28 cellular contexts compared by ENCODE assay signal in genomic region chr13:101343128-101343787, GRCh38.
DNase-seq lines count a peak whose midpoint lies in the region; ATAC-seq and TF ChIP-seq lines count a peak whose summit lies in the region.
"Had no signal": no experiment of that assay in that cellular context is flagged by ENCODE, and none has a peak within 500 bp of the region (broad histone marks: within the 10 kb centered on the region; RNA-seq: fewer than 3 reads in every experiment).

No MANE protein-coding gene starts in this region.

- H2BK15ac ChIP-seq in IMR-90 (ENCODE audit: low read depth, low read length) (no peak overlapping the region), mesendoderm (replicated peaks; ENCODE audit: low read depth) (no peak overlapping the region)

- H3K9me3 Mint-ChIP-seq in activated CD4-positive, alpha-beta memory T cell treated with anti-CD3 and anti-CD28 coated beads for 36 hours: no peaks in the 10 kb centered on the region

- intact Hi-C loops in IMR-90 (cut with micrococcal nuclease): loop anchor here (5.0 kb wide), 1 partner anchor 34 kb away; no protein-coding TSS in a partner anchor
- intact Hi-C loops in activated CD4-positive, alpha-beta memory T cell treated with anti-CD3 and anti-CD28 coated beads for 36 hours (cut with micrococcal nuclease): no loop called here

- TF ChIP-seq CTCF in IMR-90 (conservative IDR thresholded peaks at IDR 0.05; ENCODE audit: low read depth, low read length) (no peak), GM10248 (IDR thresholded peaks at IDR 0.05; ENCODE audit: control extremely low read depth, extremely low read depth, low read depth, missing control alignments) (no peak)

- H3K79me2 ChIP-seq in mesendoderm (ENCODE audit: control insufficient read depth, insufficient read depth, low read length): no peaks in the 10 kb centered on the region

- H3K4me1 ChIP-seq in IMR-90 (ENCODE audit: control insufficient read depth, insufficient read depth, low read length) (no peaks in the 10 kb centered on the region), mesendoderm (ENCODE audit: control insufficient read depth, low read depth, low read length) (no peaks in the 10 kb centered on the region)
- H3K4me1 ChIP-seq: body of pancreas, esophagus squamous epithelium, testis had no signal

- H4K8ac ChIP-seq in IMR-90 (ENCODE audit: low read depth in 2 of 2, low read length in 2 of 2) (no peak overlapping the region), mesendoderm (ENCODE audit: low read depth, low read length) (no peak overlapping the region)

- in situ Hi-C loops in IMR-90 (cut with MboI; ENCODE audit: low sequenced_read_pairs): no loop called here

- WGBS in IMR-90 (ENCODE audit: extremely low coverage in 2 of 2, insufficient read length in 1 of 2), 2 experiments: no CpG with 5 or more reads among the region's 5 CpGs
- WGBS in mesendoderm (ENCODE audit: extremely low coverage, insufficient coverage, low lambda C conversion rate): no CpG with 5 or more reads among the region's 5 CpGs

- H3K4me2 ChIP-seq in IMR-90 (ENCODE audit: low read depth, low read length): no peak overlapping the region
- H3K4me2 ChIP-seq in mesendoderm (ENCODE audit: low read length): no peak overlapping the region
- H3K4me2 ChIP-seq: SK-N-SH had no signal

- no peak overlapping the region for H3K4me3 Mint-ChIP-seq in activated CD4-positive, alpha-beta memory T cell treated with anti-CD3 and anti-CD28 coated beads for 36 hours
- H3K4me3 Mint-ChIP-seq: naive thymus-derived CD8-positive, alpha-beta T cell; stimulated activated naive CD8-positive, alpha-beta T cell treated with anti-CD3 and anti-CD28 coated beads, Interleukin-15, Interleukin-2, amounts not matched to agents 100 ng/mL and 50 ng/mL, for 24 hours had no signal

- POLR2A ChIA-PET in IMR-90 (lab: Charles Lee; ENCODE audit: unreplicated experiment) (no interaction called here), GM10248 (lab: Yijun Ruan, JAX) (no interaction called here)
- POLR2A ChIA-PET in activated CD4-positive, alpha-beta memory T cell treated with anti-CD3 and anti-CD28 coated beads for 36 hours (lab: Charles Lee): no interaction called here

- peaks cover 1% of the 10 kb centered on the region; the same call in 1 of the 2 replicates for H3K9me3 ChIP-seq in IMR-90 (ENCODE audit: control insufficient read depth, insufficient read depth, low read length)
- H3K9me3 ChIP-seq: body of pancreas, esophagus squamous epithelium, SK-N-SH, testis had no signal

- CTCF ChIA-PET in IMR-90 (lab: Yijun Ruan, JAX) (interaction anchor here (0.7 kb wide), 1 partner anchor 1283 kb away, joined by 3 read pairs; no protein-coding TSS in a partner anchor), GM10248 (lab: Yijun Ruan, JAX) (interaction anchor here (1.4 to 1.9 kb wide), 2 partner anchors 10 to 18 kb away, joined by 3 to 5 read pairs; no protein-coding TSS in a partner anchor)
- CTCF ChIA-PET in activated CD4-positive, alpha-beta memory T cell treated with anti-CD3 and anti-CD28 coated beads for 36 hours (lab: Charles Lee): no interaction called here

- H4K20me1 ChIP-seq in IMR-90 (ENCODE audit: insufficient read depth, low read length): no peaks in the 10 kb centered on the region

- dilution Hi-C loops in IMR-90 (cut with HindIII; ENCODE audit: low sequenced_read_pairs, unreplicated experiment): no loop called here

- no peak overlapping the region for H3K4me3 ChIP-seq in IMR-90 (ENCODE audit: insufficient read depth, low read depth, low read length)
- H3K4me3 ChIP-seq in mesendoderm (ENCODE audit: low read length): no peak overlapping the region
- H3K4me3 ChIP-seq: body of pancreas, dorsolateral prefrontal cortex, esophagus squamous epithelium, GM23248, lung, skin epidermis, testis had no signal

- no peaks in the 10 kb centered on the region for H3K9me1 ChIP-seq in IMR-90 (ENCODE audit: insufficient read depth, low read length)

- no peaks in the 10 kb centered on the region for H3K27me3 ChIP-seq in IMR-90 (ENCODE audit: control insufficient read depth, insufficient read depth, low read length)
- no peaks in the 10 kb centered on the region for H3K27me3 ChIP-seq in mesendoderm (ENCODE audit: insufficient read depth, low read length, poor library complexity)
- H3K27me3 ChIP-seq: body of pancreas, dorsolateral prefrontal cortex, esophagus squamous epithelium, testis had no signal

- H2BK120ac ChIP-seq in IMR-90 (ENCODE audit: low read depth, low read length): no peak overlapping the region
- no peak overlapping the region for H2BK120ac ChIP-seq in mesendoderm (ENCODE audit: low read depth, low read length)

- no peak overlapping the region for H3K27ac ChIP-seq in IMR-90 (ENCODE audit: insufficient read depth, low read length)
- no peak overlapping the region for H3K27ac ChIP-seq in mesendoderm (ENCODE audit: low read depth, low read length)
- H3K27ac ChIP-seq: body of pancreas, dorsolateral prefrontal cortex, esophagus squamous epithelium, GM23248, skin epidermis, testis had no signal

- no peaks in the 10 kb centered on the region for H3K27me3 Mint-ChIP-seq in activated CD4-positive, alpha-beta memory T cell treated with anti-CD3 and anti-CD28 coated beads for 36 hours
- H3K27me3 Mint-ChIP-seq: stimulated activated naive CD8-positive, alpha-beta T cell treated with anti-CD3 and anti-CD28 coated beads, Interleukin-15, Interleukin-2, amounts not matched to agents 100 ng/mL and 50 ng/mL, for 24 hours had no signal

- no peaks in the 10 kb centered on the region for H3K36me3 Mint-ChIP-seq in activated CD4-positive, alpha-beta memory T cell treated with anti-CD3 and anti-CD28 coated beads for 36 hours
- H3K36me3 Mint-ChIP-seq: naive thymus-derived CD8-positive, alpha-beta T cell had no signal

- no peak for TF ChIP-seq RAD21 in IMR-90 (IDR thresholded peaks at IDR 0.05; ENCODE audit: low read length)

- no peak overlapping the region for H2BK20ac ChIP-seq in IMR-90 (ENCODE audit: low read depth, low read length)

- H2AK5ac ChIP-seq in IMR-90 (ENCODE audit: low read depth, low read length) (no peak overlapping the region), mesendoderm (ENCODE audit: low read length) (no peak overlapping the region)

- ATAC-seq in IMR-90 (ENCODE audit: low read depth): peak; percentile 55; the same call in 1 of the 2 replicates
- ATAC-seq: body of pancreas; naive thymus-derived CD8-positive, alpha-beta T cell had no signal

- DNase-seq in ELR (ENCODE audit: low read depth) (peak; percentile 42), IMR-90 (peak; percentile 18), amniotic epithelial cell (ENCODE audit: low read depth) (peak; percentile 8), mesendoderm (peak; percentile 8), GM10248 (ENCODE audit: extremely low spot score) (no peak), NOMO-1 treated with dmso at 0.1 percent for 144 hours (lab: John Stamatoyannopoulos, UW; ENCODE audit: unreplicated experiment) (no peak), ureter (ENCODE audit: low spot score) (no peak)
- no peak for DNase-seq in activated CD4-positive, alpha-beta memory T cell treated with anti-CD3 and anti-CD28 coated beads for 36 hours
- DNase-seq: activated CD4-positive, alpha-beta T cell treated with anti-CD3 and anti-CD28 coated beads, Interleukin-2, amount 50 U/mL, for 4 hours; activated T-cell treated with anti-CD3 and anti-CD28 coated beads, Interleukin-2, amount 50 U/mL, for 48 hours; body of pancreas; C1 segment of cervical spinal cord; cerebellar nuclear complex; DMS79; dorsolateral prefrontal cortex; esophagus squamous epithelium; GM23248; hippocampal formation; MV-4-11; naive thymus-derived CD8-positive, alpha-beta T cell; NCI-H146; NCI-H446 treated with DMSO at 0.1 percent for 48 hours; SK-N-SH; stimulated activated CD8-positive, alpha-beta memory T cell treated with anti-CD3 and anti-CD28 coated beads, Interleukin-4, amount 100 ng/mL, for 48 hours; testis had no signal

- H3K27ac Mint-ChIP-seq in activated CD4-positive, alpha-beta memory T cell treated with anti-CD3 and anti-CD28 coated beads for 36 hours: no peak overlapping the region
- H3K27ac Mint-ChIP-seq: stimulated activated naive CD8-positive, alpha-beta T cell treated with anti-CD3 and anti-CD28 coated beads, Interleukin-15, Interleukin-2, amounts not matched to agents 100 ng/mL and 50 ng/mL, for 24 hours had no signal

- H3K4me1 Mint-ChIP-seq in activated CD4-positive, alpha-beta memory T cell treated with anti-CD3 and anti-CD28 coated beads for 36 hours (ENCODE audit: low read depth): no peaks in the 10 kb centered on the region
- H3K4me1 Mint-ChIP-seq: naive thymus-derived CD8-positive, alpha-beta T cell had no signal

- no peak overlapping the region for H2AK9ac ChIP-seq in IMR-90 (replicated peaks; ENCODE audit: low read depth, low read length, poor library complexity)

- no peak overlapping the region for H3K56ac ChIP-seq in IMR-90 (ENCODE audit: extremely low read depth, insufficient read depth, low read length)
- no peak overlapping the region for H3K56ac ChIP-seq in mesendoderm (ENCODE audit: low read length)

- H3K18ac ChIP-seq in IMR-90 (ENCODE audit: low read depth, low read length) (no peak overlapping the region), mesendoderm (ENCODE audit: low read length) (no peak overlapping the region)

- TF ChIP-seq POLR2A in IMR-90 (IDR thresholded peaks at IDR 0.05; ENCODE audit: low read depth, low read length): no peak

- H3K79me1 ChIP-seq in IMR-90 (ENCODE audit: low read depth in 1 of 2, low read length in 2 of 2) (no peaks in the 10 kb centered on the region), mesendoderm (ENCODE audit: low read length) (no peaks in the 10 kb centered on the region)

- H3K4ac ChIP-seq in IMR-90 (ENCODE audit: low read depth, low read length): no peak overlapping the region
- no peak overlapping the region for H3K4ac ChIP-seq in mesendoderm (ENCODE audit: low read depth, low read length)

- H2BK5ac ChIP-seq in IMR-90 (ENCODE audit: low read depth, low read length, poor library complexity, severe bottlenecking): no peak overlapping the region
- H2BK5ac ChIP-seq in mesendoderm (ENCODE audit: low read length): no peak overlapping the region

- no peak overlapping the region for H2AFZ ChIP-seq in IMR-90 (replicated peaks; ENCODE audit: low read length, poor library complexity)
- H2AFZ ChIP-seq: GM23248 had no signal

- 0 out of 2 replicates have a peak overlapping the region, but pooled peaks have one; percentile 10 for H3K14ac ChIP-seq in IMR-90 (replicated peaks; ENCODE audit: low read depth, low read length)

- no peak overlapping the region for H4K5ac ChIP-seq in IMR-90 (ENCODE audit: low read depth, low read length)
- H4K5ac ChIP-seq in mesendoderm (ENCODE audit: low read length): no peak overlapping the region

- no peak overlapping the region for H4K91ac ChIP-seq in IMR-90 (ENCODE audit: insufficient read depth, low read depth, low read length)

- H3K23ac ChIP-seq in IMR-90 (ENCODE audit: low read depth, low read length) (no peak overlapping the region), mesendoderm (ENCODE audit: low read length) (no peak overlapping the region)

- no TSS peak for BruUV-seq in IMR-90 (replicated peaks; lab: Mats Ljungman, UMichigan)

- H3K9ac ChIP-seq in IMR-90 (ENCODE audit: low read depth, low read length) (no peak overlapping the region), mesendoderm (ENCODE audit: low read length) (no peak overlapping the region)
- H3K9ac ChIP-seq: GM23248, SK-N-SH had no signal

- H3K36me3 ChIP-seq in IMR-90 (ENCODE audit: control insufficient read depth, insufficient read depth, low read length): no peaks in the 10 kb centered on the region
- no peaks in the 10 kb centered on the region for H3K36me3 ChIP-seq in mesendoderm (ENCODE audit: control insufficient read depth, insufficient read depth, low read length)
- H3K36me3 ChIP-seq: esophagus squamous epithelium had no signal

Comparison
In these comparisons a context has a peak if more than half of its experiments do, and no peak if none do; other contexts are left out.
1. DNase-seq: peak in ELR (single experiment), IMR-90 (single experiment), amniotic epithelial cell (single experiment) and mesendoderm (single experiment); none in GM10248 (single experiment), activated CD4-positive, alpha-beta memory T cell treated with anti-CD3 and anti-CD28 coated beads for 36 hours (single experiment), NOMO-1 treated with dmso at 0.1 percent for 144 hours (single experiment) and ureter (single experiment).